In genomic region chr2:20616341-20616871, GRCh38 we compare ENCODE assay signal across 17 cellular contexts. TPM values are rescaled to one million over a fixed set of nuclear protein-coding genes. Genes with fewer than 3 reads are reported as not detected.
DNase-seq lines count a peak whose midpoint lies in the region; ATAC-seq, FAIRE-seq and TF ChIP-seq lines count a peak whose summit lies in the region.
"Had no signal": no experiment of that assay in that cellular context is flagged by ENCODE, and none has a peak within 500 bp of the region (broad histone marks: within the 10 kb centered on the region; RNA-seq: fewer than 3 reads in every experiment).

No MANE protein-coding gene starts in this region.

- H3K23me2 ChIP-seq in H1 (ENCODE audit: low read depth, low read length): no peaks in the 10 kb centered on the region

- no TSS peak for BruUV-seq in IMR-90 (replicated peaks; lab: Mats Ljungman, UMichigan)

- no peak overlapping the region for H2AFZ ChIP-seq in IMR-90 (replicated peaks; ENCODE audit: low read length, poor library complexity)
- no peak overlapping the region for H2AFZ ChIP-seq in H1 (ENCODE audit: low read length)
- no peak overlapping the region for H2AFZ ChIP-seq in mesenchymal stem cell (ENCODE audit: low read depth, low read length)
- H2AFZ ChIP-seq in SK-N-SH (ENCODE audit: low read depth): no peak overlapping the region

- CTCF ChIA-PET in IMR-90 (lab: Yijun Ruan, JAX) (no interaction called here), H1 (lab: Charles Lee; ENCODE audit: partially characterized antibody) (interaction anchor here (1.2 to 7.8 kb wide), 9 partner anchors 14 to 238 kb away, joined by 4 to 116 read pairs (median 9); no protein-coding TSS in a partner anchor), SK-N-SH (lab: Yijun Ruan, JAX) (interaction anchor here (0.6 to 5.2 kb wide), 9 partner anchors 10 to 205 kb away, joined by 3 to 22 read pairs (median 4); partner anchors contain the start of genes HS1BP3 and RHOB)

- H2AK9ac ChIP-seq in IMR-90 (replicated peaks; ENCODE audit: low read depth, low read length, poor library complexity): peak overlapping the region; percentile 68

- H3K23ac ChIP-seq in IMR-90 (ENCODE audit: low read depth, low read length) (no peak overlapping the region; the same call in 1 of the 2 replicates), H1 (ENCODE audit: insufficient read length) (no peak overlapping the region), mesenchymal stem cell (ENCODE audit: low read length in 2 of 2) (no peak overlapping the region)

- ATAC-seq in IMR-90 (ENCODE audit: low read depth) (no peak), HG03565 (IDR thresholded peaks at IDR 0.05; ENCODE audit: unreplicated experiment) (no peak), GM19395 (IDR thresholded peaks at IDR 0.05; ENCODE audit: unreplicated experiment) (no peak)
- ATAC-seq in stimulated activated effector memory CD8-positive, alpha-beta T cell treated with anti-CD3 and anti-CD28 coated beads, Interleukin-12 subunit alpha, Interleukin-12 subunit beta, amount 100 ng/mL, for 72 hours: no peak
- ATAC-seq: activated T-helper 17 cell treated with anti-CD3 and anti-CD28 coated beads, Interleukin-2, amount 50 U/mL, for 72 hours had no signal

- TF ChIP-seq RAD21 in IMR-90 (IDR thresholded peaks at IDR 0.05; ENCODE audit: low read length): no peak
- TF ChIP-seq RAD21 in H1 (IDR thresholded peaks at IDR 0.05 in 1 of 2, conservative IDR thresholded peaks at IDR 0.05 in 1 of 2; ENCODE audit: low read depth in 2 of 2, low read length in 2 of 2): no peak
- no peak for TF ChIP-seq RAD21 in SK-N-SH (IDR thresholded peaks at IDR 0.05; ENCODE audit: low read length)

- H4K91ac ChIP-seq in IMR-90 (ENCODE audit: insufficient read depth, low read depth, low read length) (0 out of 2 replicates have a peak overlapping the region, but pooled peaks have one; percentile 10), H1 (replicated peaks; ENCODE audit: insufficient read length, low read length) (no peak overlapping the region), mesenchymal stem cell (ENCODE audit: low read length) (peak overlapping the region; percentile 70)

- dilution Hi-C loops in IMR-90 (cut with HindIII; ENCODE audit: low sequenced_read_pairs, unreplicated experiment): no loop called here

- H4K5ac ChIP-seq in IMR-90 (ENCODE audit: low read depth, low read length) (no peak overlapping the region), H1 (ENCODE audit: insufficient read length, low read depth, low read length) (no peak overlapping the region)

- H3F3A ChIP-seq in SK-N-SH (replicated peaks; ENCODE audit: insufficient read depth): no peaks in the 10 kb centered on the region

- peaks cover 6% of the 10 kb centered on the region for H3K4me1 Mint-ChIP-seq in stimulated activated effector memory CD8-positive, alpha-beta T cell treated with anti-CD3 and anti-CD28 coated beads, Interleukin-12 subunit alpha, Interleukin-12 subunit beta, amount 100 ng/mL, for 72 hours
- H3K4me1 Mint-ChIP-seq: activated CD4-positive, alpha-beta T cell treated with anti-CD3 and anti-CD28 coated beads, Interleukin-2, amount 10 ng/mL, durations not matched to agents 24 days and 14 days; activated T-helper 17 cell treated with anti-CD3 and anti-CD28 coated beads, Interleukin-2, amount 50 U/mL, for 72 hours had no signal

- H3K18ac ChIP-seq in IMR-90 (ENCODE audit: low read depth, low read length): no peak overlapping the region
- H3K18ac ChIP-seq in H1 (ENCODE audit: extremely low read depth, low read length): no peak overlapping the region; the same call in 1 of the 2 replicates
- H3K18ac ChIP-seq in mesenchymal stem cell (ENCODE audit: low read depth in 1 of 2, low read length in 2 of 2): peak overlapping the region; percentile 34 to 96

- DNase-seq in IMR-90 (no peak), H1 (ENCODE audit: low read depth in 1 of 2, low spot score in 2 of 2) (no peak), mesenchymal stem cell (no peak), SK-N-SH (no peak), hypothalamus (lab: John Stamatoyannopoulos, UW) (no peak)
- DNase-seq in stimulated activated effector memory CD8-positive, alpha-beta T cell treated with anti-CD3 and anti-CD28 coated beads, Interleukin-12 subunit alpha, Interleukin-12 subunit beta, amount 100 ng/mL, for 72 hours (ENCODE audit: low spot score in 2 of 2): no peak
- DNase-seq: activated CD4-positive, alpha-beta T cell treated with anti-CD3 and anti-CD28 coated beads, Interleukin-2, amount 10 ng/mL, durations not matched to agents 24 days and 14 days; foreskin melanocyte; HCEC 1CT; KBM-7; NCI-H2107; OCI-M1 had no signal

- H2BK20ac ChIP-seq in IMR-90 (ENCODE audit: low read depth, low read length) (no peak overlapping the region; the same call in 1 of the 2 replicates), H1 (ENCODE audit: low read length) (no peak overlapping the region)

- H4K8ac ChIP-seq in IMR-90 (ENCODE audit: low read depth in 2 of 2, low read length in 2 of 2) (no peak overlapping the region), H1 (ENCODE audit: extremely low read depth, insufficient read depth, low read length) (no peak overlapping the region), mesenchymal stem cell (ENCODE audit: low read length) (no peak overlapping the region)

- H3K79me2 ChIP-seq in H1 (ENCODE audit: control insufficient read depth in 1 of 2, insufficient read depth in 2 of 2, low read length in 2 of 2) (no peaks in the 10 kb centered on the region), SK-N-SH (ENCODE audit: insufficient read depth) (no peaks in the 10 kb centered on the region)

- H3K9me3 ChIP-seq in IMR-90 (ENCODE audit: control insufficient read depth, insufficient read depth, low read length) (no peaks in the 10 kb centered on the region), H1 (ENCODE audit: insufficient read depth in 2 of 2, low read depth in 1 of 2, low read length in 1 of 2) (no peaks in the 10 kb centered on the region), mesenchymal stem cell (ENCODE audit: control insufficient read depth, low read length) (no peaks in the 10 kb centered on the region), SK-N-SH (no peaks in the 10 kb centered on the region)

- peak overlapping the region; percentile 76 for H3K27ac Mint-ChIP-seq in stimulated activated effector memory CD8-positive, alpha-beta T cell treated with anti-CD3 and anti-CD28 coated beads, Interleukin-12 subunit alpha, Interleukin-12 subunit beta, amount 100 ng/mL, for 72 hours
- H3K27ac Mint-ChIP-seq: activated CD4-positive, alpha-beta T cell treated with anti-CD3 and anti-CD28 coated beads, Interleukin-2, amount 10 ng/mL, durations not matched to agents 24 days and 14 days; activated T-helper 17 cell treated with anti-CD3 and anti-CD28 coated beads, Interleukin-2, amount 50 U/mL, for 72 hours; T-helper 1 cell treated with Interleukin-12 subunit alpha and Interleukin-12 subunit beta and Interleukin-4 antibody, amounts not matched to agents 30 μg/mL and 1 μg/mL, for 36 hours had no signal

- H3K36me3 Mint-ChIP-seq in stimulated activated effector memory CD8-positive, alpha-beta T cell treated with anti-CD3 and anti-CD28 coated beads, Interleukin-12 subunit alpha, Interleukin-12 subunit beta, amount 100 ng/mL, for 72 hours: peaks cover 11% of the 10 kb centered on the region

- H3K56ac ChIP-seq in IMR-90 (ENCODE audit: extremely low read depth, insufficient read depth, low read length) (no peak overlapping the region), H1 (replicated peaks; ENCODE audit: insufficient read length, low read depth, low read length) (no peak overlapping the region)

- H3K14ac ChIP-seq in IMR-90 (replicated peaks; ENCODE audit: low read depth, low read length): no peak overlapping the region
- H3K14ac ChIP-seq in H1 (ENCODE audit: insufficient read length): no peak overlapping the region
- peak overlapping the region in 1 of 2 experiments; percentile 53 for H3K14ac ChIP-seq in mesenchymal stem cell (ENCODE audit: low read length in 2 of 2)

- in situ Hi-C loops in IMR-90 (cut with MboI; ENCODE audit: low sequenced_read_pairs): no loop called here

- H4K20me1 ChIP-seq in IMR-90 (ENCODE audit: insufficient read depth, low read length) (no peaks in the 10 kb centered on the region), H1 (replicated peaks in 1 of 2; ENCODE audit: control insufficient read depth in 1 of 2, insufficient read depth in 2 of 2, low read length in 2 of 2) (peaks cover 0 to 2% of the 10 kb centered on the region in 2 experiments), SK-N-SH (ENCODE audit: insufficient read depth) (no peaks in the 10 kb centered on the region)

- no peak for TF ChIP-seq EP300 in H1 (IDR thresholded peaks at IDR 0.05; ENCODE audit: borderline replicate concordance in 1 of 2, low read depth in 2 of 2, low read length in 2 of 2)
- TF ChIP-seq EP300 in SK-N-SH (IDR thresholded peaks at IDR 0.05; ENCODE audit: borderline replicate concordance in 1 of 2, low read depth in 1 of 2, low read length in 1 of 2): no peak

- POLR2A ChIA-PET in IMR-90 (lab: Charles Lee; ENCODE audit: unreplicated experiment) (no interaction called here), H1 (lab: Charles Lee; ENCODE audit: partially characterized antibody) (interaction anchor here (0.6 to 1.4 kb wide), 2 partner anchors 54 to 169 kb away, joined by 3 to 8 read pairs; partner anchors contain the start of gene RHOB), SK-N-SH (lab: Yijun Ruan, JAX) (interaction anchor here (1.6 to 1.8 kb wide), 2 partner anchors 78 to 169 kb away, joined by 3 to 9 read pairs; partner anchors contain the start of gene RHOB)

- no peak for TF ChIP-seq POLR2A in IMR-90 (IDR thresholded peaks at IDR 0.05; ENCODE audit: low read depth, low read length)
- no peak for TF ChIP-seq POLR2A in H1 (IDR thresholded peaks at IDR 0.05; ENCODE audit: control extremely low read depth in 1 of 2, low read depth in 2 of 2, low read length in 2 of 2)

- H3K27me3 ChIP-seq in IMR-90 (ENCODE audit: control insufficient read depth, insufficient read depth, low read length) (no peaks in the 10 kb centered on the region), H1 (replicated peaks in 1 of 4; ENCODE audit: control insufficient read depth in 3 of 4, extremely low read depth in 1 of 4, insufficient read depth in 3 of 4, low read length in 3 of 4) (no peaks in the 10 kb centered on the region; a peak in 1 of 7 replicates), mesenchymal stem cell (ENCODE audit: control insufficient read depth in 1 of 2, insufficient read depth in 1 of 2, low read length in 2 of 2) (no peaks in the 10 kb centered on the region), SK-N-SH (ENCODE audit: insufficient read depth) (no peaks in the 10 kb centered on the region)

- H3K36me3 ChIP-seq in IMR-90 (ENCODE audit: control insufficient read depth, insufficient read depth, low read length): peaks cover 11% of the 10 kb centered on the region
- H3K36me3 ChIP-seq in H1 (ENCODE audit: control insufficient read depth in 2 of 4, insufficient read depth in 4 of 4, low read length in 3 of 4): no peaks in the 10 kb centered on the region; a peak in 1 of 8 replicates
- peaks cover 18 to 26% of the 10 kb centered on the region in 2 experiments for H3K36me3 ChIP-seq in mesenchymal stem cell (ENCODE audit: control insufficient read depth in 1 of 2, insufficient read depth in 2 of 2, low read depth in 1 of 2, low read length in 2 of 2)
- peaks cover 0 to 8% of the 10 kb centered on the region in 2 experiments for H3K36me3 ChIP-seq in SK-N-SH (replicated peaks in 1 of 2; ENCODE audit: control insufficient read depth in 1 of 2, insufficient read depth in 2 of 2, low read length in 1 of 2)

- H3K9me1 ChIP-seq in IMR-90 (ENCODE audit: insufficient read depth, low read length): peaks cover 27% of the 10 kb centered on the region

- no peak overlapping the region for H2BK15ac ChIP-seq in IMR-90 (ENCODE audit: low read depth, low read length)
- H2BK15ac ChIP-seq in H1 (ENCODE audit: low read length): 0 out of 2 replicates have a peak overlapping the region, but pooled peaks have one; percentile 46
- no peak overlapping the region for H2BK15ac ChIP-seq in mesenchymal stem cell (ENCODE audit: low read depth, poor library complexity, severe bottlenecking)

- intact Hi-C loops in IMR-90 (cut with micrococcal nuclease): no loop called here

- H3K27ac ChIP-seq in IMR-90 (ENCODE audit: insufficient read depth, low read length) (no peak overlapping the region), H1 (ENCODE audit: low read depth, low read length) (no peak overlapping the region), mesenchymal stem cell (ENCODE audit: low read length, poor library complexity, severe bottlenecking) (no peak overlapping the region), SK-N-SH (ENCODE audit: low read depth in 2 of 2, low read length in 1 of 2) (no peak overlapping the region)

- WGBS in IMR-90 (ENCODE audit: extremely low coverage in 2 of 2, insufficient read length in 1 of 2), 2 experiments: no CpG with 5 or more reads among the region's 4 CpGs
- WGBS in H1 (ENCODE audit: extremely low coverage in 1 of 2, insufficient coverage in 1 of 2, insufficient read length in 1 of 2, insufficient replicate concordance in 2 of 2, low coverage in 1 of 2, low lambda C conversion rate in 2 of 2, missing lambda C conversion rate in 1 of 2), 2 experiments: 96% methylated on average over 4 of the region's 4 CpGs; no CpG with 5 or more reads in 1 of the 2 experiments
- WGBS in mesenchymal stem cell: 96% methylated on average over 4 of the region's 4 CpGs
- 100% methylated on average over 3 of the region's 4 CpGs for WGBS in SK-N-SH (ENCODE audit: low lambda C conversion rate)

- 0 out of 2 replicates have a peak overlapping the region, but pooled peaks have one; percentile 60 for H2BK12ac ChIP-seq in H1 (ENCODE audit: low read depth, low read length)
- H2BK12ac ChIP-seq in mesenchymal stem cell (ENCODE audit: low read length in 2 of 2): peak overlapping the region; percentile 71 to 95

- H2BK5ac ChIP-seq in IMR-90 (ENCODE audit: low read depth, low read length, poor library complexity, severe bottlenecking) (no peak overlapping the region), H1 (ENCODE audit: low read depth, low read length) (no peak overlapping the region), mesenchymal stem cell (ENCODE audit: low read depth, low read length, poor library complexity, severe bottlenecking) (no peak overlapping the region)

- no peak for FAIRE-seq in H1 (lab: Jason Lieb, UNC)
- FAIRE-seq: colon had no signal

- H2AK5ac ChIP-seq in IMR-90 (ENCODE audit: low read depth, low read length) (peak overlapping the region; percentile 93), H1 (ENCODE audit: low read depth, low read length) (peak overlapping the region; percentile 39; the same call in 1 of the 2 replicates), mesenchymal stem cell (ENCODE audit: low read length, severe bottlenecking) (peak overlapping the region; percentile 95)

- H2BK120ac ChIP-seq in IMR-90 (ENCODE audit: low read depth, low read length) (no peak overlapping the region; the same call in 1 of the 2 replicates), H1 (replicated peaks; ENCODE audit: low read depth, low read length) (no peak overlapping the region), mesenchymal stem cell (ENCODE audit: low read depth, low read length) (no peak overlapping the region)

- no peak for TF ChIP-seq CTCF in IMR-90 (conservative IDR thresholded peaks at IDR 0.05; ENCODE audit: low read depth, low read length)
- TF ChIP-seq CTCF in H1 (IDR thresholded peaks at IDR 0.05; ENCODE audit: control extremely low read depth in 1 of 3, insufficient read depth in 1 of 3, low read depth in 1 of 3, low read length in 3 of 3): no peak
- TF ChIP-seq CTCF in SK-N-SH (IDR thresholded peaks at IDR 0.05): no peak

- H3K9ac ChIP-seq in IMR-90 (ENCODE audit: low read depth, low read length) (no peak overlapping the region), H1 (replicated peaks in 1 of 4; ENCODE audit: extremely low read depth in 1 of 4, low read depth in 3 of 4, low read length in 3 of 4) (no peak overlapping the region), mesenchymal stem cell (ENCODE audit: low read length) (no peak overlapping the region), SK-N-SH (no peak overlapping the region)

- peaks cover 29% of the 10 kb centered on the region for H3K4me1 ChIP-seq in IMR-90 (ENCODE audit: control insufficient read depth, insufficient read depth, low read length)
- peaks cover 0 to 20% (median 14%) of the 10 kb centered on the region in 4 experiments; a peak in 6 of 7 replicates for H3K4me1 ChIP-seq in H1 (replicated peaks in 1 of 4; ENCODE audit: control insufficient read depth in 3 of 4, insufficient read depth in 4 of 4, low read length in 3 of 4)
- H3K4me1 ChIP-seq in mesenchymal stem cell (ENCODE audit: control insufficient read depth, insufficient read depth, low read depth, low read length): peaks cover 67% of the 10 kb centered on the region
- H3K4me1 ChIP-seq in SK-N-SH (ENCODE audit: control insufficient read depth in 1 of 2, insufficient read depth in 2 of 2, low read depth in 1 of 2, low read length in 1 of 2): peaks cover 18 to 43% of the 10 kb centered on the region in 2 experiments; a peak in 3 of 4 replicates

- H3K4ac ChIP-seq in IMR-90 (ENCODE audit: low read depth, low read length) (peak overlapping the region; percentile 4; the same call in 1 of the 2 replicates), H1 (replicated peaks; ENCODE audit: insufficient read length, low read depth, low read length) (no peak overlapping the region), mesenchymal stem cell (ENCODE audit: low read depth in 1 of 2, low read length in 2 of 2) (peak overlapping the region; percentile 52 to 70)

- H3K4me3 ChIP-seq in IMR-90 (ENCODE audit: insufficient read depth, low read depth, low read length) (no peak overlapping the region), H1 (ENCODE audit: extremely low read depth in 1 of 4, insufficient read depth in 2 of 4, low read depth in 3 of 4, low read length in 4 of 4) (no peak overlapping the region), mesenchymal stem cell (ENCODE audit: insufficient read depth in 1 of 2, low read depth in 1 of 2, low read length in 2 of 2) (no peak overlapping the region), SK-N-SH (ENCODE audit: low read depth in 2 of 2, low read length in 1 of 2) (no peak overlapping the region)

- H3K4me2 ChIP-seq in IMR-90 (ENCODE audit: low read depth, low read length) (no peak overlapping the region), H1 (ENCODE audit: insufficient read depth in 1 of 2, low read depth in 2 of 2, low read length in 2 of 2) (no peak overlapping the region), mesenchymal stem cell (ENCODE audit: low read length, poor library complexity, severe bottlenecking) (no peak overlapping the region), SK-N-SH (no peak overlapping the region)

- H3K79me1 ChIP-seq in IMR-90 (ENCODE audit: low read depth in 1 of 2, low read length in 2 of 2): peaks cover 0 to 21% of the 10 kb centered on the region in 2 experiments; a peak in 1 of 4 replicates
- no peaks in the 10 kb centered on the region for H3K79me1 ChIP-seq in H1 (ENCODE audit: low read depth, low read length)
- peaks cover 2% of the 10 kb centered on the region for H3K79me1 ChIP-seq in mesenchymal stem cell (replicated peaks; ENCODE audit: low read length, poor library complexity, severe bottlenecking)

- H3K9me3 Mint-ChIP-seq in stimulated activated effector memory CD8-positive, alpha-beta T cell treated with anti-CD3 and anti-CD28 coated beads, Interleukin-12 subunit alpha, Interleukin-12 subunit beta, amount 100 ng/mL, for 72 hours: no peaks in the 10 kb centered on the region
- H3K9me3 Mint-ChIP-seq: activated CD4-positive, alpha-beta T cell treated with anti-CD3 and anti-CD28 coated beads, Interleukin-2, amount 10 ng/mL, durations not matched to agents 24 days and 14 days; activated T-helper 17 cell treated with anti-CD3 and anti-CD28 coated beads, Interleukin-2, amount 50 U/mL, for 72 hours; T-helper 1 cell treated with Interleukin-12 subunit alpha and Interleukin-12 subunit beta and Interleukin-4 antibody, amounts not matched to agents 30 μg/mL and 1 μg/mL, for 36 hours had no signal

- H3K9me2 ChIP-seq in SK-N-SH: no peaks in the 10 kb centered on the region

- H3K4me3 Mint-ChIP-seq in stimulated activated effector memory CD8-positive, alpha-beta T cell treated with anti-CD3 and anti-CD28 coated beads, Interleukin-12 subunit alpha, Interleukin-12 subunit beta, amount 100 ng/mL, for 72 hours: no peak overlapping the region
- H3K4me3 Mint-ChIP-seq: activated CD4-positive, alpha-beta T cell treated with anti-CD3 and anti-CD28 coated beads, Interleukin-2, amount 10 ng/mL, durations not matched to agents 24 days and 14 days; activated T-helper 17 cell treated with anti-CD3 and anti-CD28 coated beads, Interleukin-2, amount 50 U/mL, for 72 hours; T-helper 1 cell treated with Interleukin-12 subunit alpha and Interleukin-12 subunit beta and Interleukin-4 antibody, amounts not matched to agents 30 μg/mL and 1 μg/mL, for 36 hours had no signal

RNA-seq across cellular contexts. Expression of gene HS1BP3, which starts 34.5 kb away (rescaled TPM):
- total RNA-seq in IMR-90 (2012; rRNA removed): 9.0 and 10.3 TPM in 2 replicates
- polyA plus RNA-seq in IMR-90 (2012; rRNA removed) (13.6 and 14.8 TPM in 2 replicates), H1 (2011; rRNA removed) (11.3 and 16.1 TPM in 2 replicates), SK-N-SH (2012; rRNA removed) (18.7 and 20.1 TPM in 2 replicates)
- polyA plus RNA-seq in IMR-90 (2012; cell fraction: cytosol; rRNA removed): 12.6 and 13.7 TPM in 2 replicates
- polyA plus RNA-seq in IMR-90 (2012; cell fraction: nucleus; rRNA removed; ENCODE audit: low replicate concordance): 34.4 and 38.9 TPM in 2 replicates
- 11.1 and 11.2 TPM in 2 replicates for total RNA-seq in H1 (2021; fragmentation: NEBNext Ultra II Directional; extraction: Animal tissue kit (Norgen Biotek cat#: 25700))
- polyA plus RNA-seq in H1 (2011; cell fraction: cytosol; rRNA removed): 11.0 TPM
- polyA plus RNA-seq in H1 (2011; cell fraction: nucleus; rRNA removed): 19.6 TPM
- polyA plus RNA-seq in H1 (2012, experiment 1 of 2): 9.2 to 14.1 TPM (median 13.6 TPM) in 4 replicates
- polyA plus RNA-seq in H1 (2012, experiment 2 of 2): 16.1 TPM
- polyA plus RNA-seq in H1 (2013, experiment 1 of 2): 8.8 TPM
- 7.7 TPM for polyA plus RNA-seq in H1 (2013, experiment 2 of 2)
- polyA minus RNA-seq in H1 (2011; rRNA and poly(A)+ RNA removed): 9.0 and 12.8 TPM in 2 replicates
- 4.8 TPM for polyA minus RNA-seq in H1 (2011; cell fraction: cytosol; rRNA and poly(A)+ RNA removed)
- polyA minus RNA-seq in H1 (2011; cell fraction: nucleus; rRNA and poly(A)+ RNA removed): 22.9 TPM
- 42.4 TPM for polyA plus RNA-seq in mesenchymal stem cell (2013, experiment 1 of 2)
- polyA plus RNA-seq in mesenchymal stem cell (2013, experiment 2 of 2): 39.8 TPM
- 9.8 and 14.2 TPM in 2 replicates for polyA plus RNA-seq in SK-N-SH (2012; cell fraction: cytosol; rRNA removed)
- polyA plus RNA-seq in SK-N-SH (2012; cell fraction: nucleus; rRNA removed): 47.9 and 49.4 TPM in 2 replicates

RNA-seq across cellular contexts. Expression of gene GDF7, which starts 50.5 kb away (rescaled TPM):
- under 0.01 TPM in 2 replicates for total RNA-seq in IMR-90 (2012; rRNA removed)
- 0.02 TPM in 1 of 2 replicates, not detected in the other for polyA plus RNA-seq in IMR-90 (2012; rRNA removed)
- under 0.01 and 0.01 TPM in 2 replicates for polyA plus RNA-seq in IMR-90 (2012; cell fraction: cytosol; rRNA removed)
- 0.03 and 0.10 TPM in 2 replicates for polyA plus RNA-seq in IMR-90 (2012; cell fraction: nucleus; rRNA removed; ENCODE audit: low replicate concordance)
- 0.04 and 0.06 TPM in 2 replicates for total RNA-seq in H1 (2021; fragmentation: NEBNext Ultra II Directional; extraction: Animal tissue kit (Norgen Biotek cat#: 25700))
- polyA plus RNA-seq in H1 (2011; rRNA removed): 0.06 and 0.13 TPM in 2 replicates
- 0.16 TPM for polyA plus RNA-seq in H1 (2011; cell fraction: cytosol; rRNA removed)
- 0.34 TPM for polyA plus RNA-seq in H1 (2011; cell fraction: nucleus; rRNA removed)
- 0.20 to 0.34 TPM (median 0.27 TPM) in 4 replicates for polyA plus RNA-seq in H1 (2012, experiment 1 of 2)
- polyA plus RNA-seq in H1 (2012, experiment 2 of 2): 0.07 TPM
- polyA plus RNA-seq in H1 (2013, experiment 1 of 2): 0.04 TPM
- 0.04 TPM for polyA plus RNA-seq in H1 (2013, experiment 2 of 2)
- 0.09 and 0.22 TPM in 2 replicates for polyA minus RNA-seq in H1 (2011; rRNA and poly(A)+ RNA removed)
- 0.29 TPM for polyA minus RNA-seq in H1 (2011; cell fraction: cytosol; rRNA and poly(A)+ RNA removed)
- 0.30 TPM for polyA minus RNA-seq in H1 (2011; cell fraction: nucleus; rRNA and poly(A)+ RNA removed)
- polyA plus RNA-seq in mesenchymal stem cell (2013, experiment 1 of 2): 0.23 TPM
- 0.25 TPM for polyA plus RNA-seq in mesenchymal stem cell (2013, experiment 2 of 2)
- 0.02 and 0.03 TPM in 2 replicates for polyA plus RNA-seq in SK-N-SH (2012; rRNA removed)
- 0.04 TPM in 2 replicates for polyA plus RNA-seq in SK-N-SH (2012; cell fraction: cytosol; rRNA removed)
- polyA plus RNA-seq in SK-N-SH (2012; cell fraction: nucleus; rRNA removed): 0.19 TPM in 2 replicates

Comparison
In these comparisons a context has a peak if more than half of its experiments do, and no peak if none do; other contexts are left out.
1. H2AK5ac ChIP-seq: peak in every context shown above with its lines; median percentile 95 in mesenchymal stem cell; 93 in IMR-90; 39 in H1.
2. H3K18ac ChIP-seq: peak in mesenchymal stem cell (2 of 2); none in IMR-90 (single experiment) and H1 (single experiment).